In genomic region chr21:36773111-36773510, GRCh38 we compare ENCODE assay signal across 9 cellular contexts.
A peak's percentile ranks its signal among the peaks of the same experiment; 100 is the strongest.
DNase-seq lines count a peak whose midpoint lies in the region; ATAC-seq, FAIRE-seq and TF ChIP-seq lines count a peak whose summit lies in the region.
"Had no signal": no experiment of that assay in that cellular context is flagged by ENCODE, and none has a peak within 500 bp of the region (broad histone marks: within the 10 kb centered on the region; RNA-seq: fewer than 3 reads in every experiment).

No MANE protein-coding gene starts in this region.

- peak; percentile 85 for DNase-seq in Daoy (ENCODE audit: low read depth)
- DNase-seq in NCI-H774 (lab: John Stamatoyannopoulos, UW) = peak; percentile 23
- DNase-seq in fibroblast of gingiva (ENCODE audit: low read depth) = peak; percentile 83
- DNase-seq in pancreas = peak; percentile 92 to 98 (median 96)
- DNase-seq in CD4-positive, alpha-beta T cell = no peak
- DNase-seq in natural killer cell = no peak
- DNase-seq in iPS-NIHi11 (ENCODE audit: low spot score) = no peak
- DNase-seq in kidney glomerular epithelial cell (lab: John Stamatoyannopoulos, UW) = no peak
- DNase-seq: activated naive CD4-positive, alpha-beta T cell treated with anti-CD3 and anti-CD28 coated beads for 36 hours had no signal

- H3K27ac Mint-ChIP-seq in CD4-positive, alpha-beta T cell = no peak overlapping the region
- H3K27ac Mint-ChIP-seq in natural killer cell = no peak overlapping the region
- H3K27ac Mint-ChIP-seq: activated naive CD4-positive, alpha-beta T cell treated with anti-CD3 and anti-CD28 coated beads for 36 hours had no signal

- CTCF ChIA-PET in CD4-positive, alpha-beta T cell (lab: Charles Lee) = no interaction called here

- H3K4me3 Mint-ChIP-seq in CD4-positive, alpha-beta T cell = no peak overlapping the region
- no peak overlapping the region for H3K4me3 Mint-ChIP-seq in natural killer cell
- H3K4me3 Mint-ChIP-seq: activated naive CD4-positive, alpha-beta T cell treated with anti-CD3 and anti-CD28 coated beads for 36 hours had no signal

- peak overlapping the region in 2 of 4 donors; percentile 26 to 55 for H3K27ac ChIP-seq in pancreas
- no peak overlapping the region for H3K27ac ChIP-seq in CD4-positive, alpha-beta T cell (ENCODE audit: low read depth, low read length)

- peaks cover 5 to 28% (median 13%) of the 10 kb centered on the region in 3 donors for H3K4me1 ChIP-seq in pancreas

- no peaks in the 10 kb centered on the region for H3K36me3 ChIP-seq in pancreas

- TF ChIP-seq CTCF in pancreas (IDR thresholded peaks at IDR 0.05) = no peak
- no peak for TF ChIP-seq CTCF in CD4-positive, alpha-beta T cell (IDR thresholded peaks at IDR 0.05)
- no peak for TF ChIP-seq CTCF in natural killer cell (IDR thresholded peaks at IDR 0.05)

- intact Hi-C loops in pancreas (cut with DNase I) = no loop called here
- intact Hi-C loops in CD4-positive, alpha-beta T cell (cut with DNase I, micrococcal nuclease) = no loop called here
- intact Hi-C loops in natural killer cell (cut with micrococcal nuclease) = no loop called here

- H3K36me3 Mint-ChIP-seq in CD4-positive, alpha-beta T cell (ENCODE audit: low read depth) = no peaks in the 10 kb centered on the region
- no peaks in the 10 kb centered on the region for H3K36me3 Mint-ChIP-seq in natural killer cell

- H3K4me1 Mint-ChIP-seq in CD4-positive, alpha-beta T cell (ENCODE audit: low read depth) = no peaks in the 10 kb centered on the region
- H3K4me1 Mint-ChIP-seq in natural killer cell = peaks cover 9 to 10% of the 10 kb centered on the region in 2 donors

- 4 to 13% methylated on average over 5 of the region's 5 CpGs for WGBS in pancreas, 2 donors

- no peak for FAIRE-seq in pancreas (lab: Jason Lieb, UNC)

- H3K9me3 ChIP-seq in pancreas = no peaks in the 10 kb centered on the region
- H3K9me3 ChIP-seq in CD4-positive, alpha-beta T cell (ENCODE audit: control insufficient read depth, low read length) = no peaks in the 10 kb centered on the region

- H3K9me3 Mint-ChIP-seq in CD4-positive, alpha-beta T cell = no peaks in the 10 kb centered on the region
- H3K9me3 Mint-ChIP-seq in natural killer cell = no peaks in the 10 kb centered on the region
- H3K9me3 Mint-ChIP-seq: activated naive CD4-positive, alpha-beta T cell treated with anti-CD3 and anti-CD28 coated beads for 36 hours had no signal

- H3K4me3 ChIP-seq in pancreas = no peak overlapping the region

- no peaks in the 10 kb centered on the region for H3K27me3 ChIP-seq in pancreas
- H3K27me3 ChIP-seq in CD4-positive, alpha-beta T cell (ENCODE audit: control insufficient read depth, insufficient read depth, low read length) = no peaks in the 10 kb centered on the region

- POLR2A ChIA-PET in CD4-positive, alpha-beta T cell (lab: Charles Lee) = no interaction called here

- peak; percentile 95 to 98 (median 97) for ATAC-seq in pancreas
- ATAC-seq in CD4-positive, alpha-beta T cell (ENCODE audit: poor library complexity) = no peak
- ATAC-seq in natural killer cell = no peak

- no peaks in the 10 kb centered on the region for H3K27me3 Mint-ChIP-seq in CD4-positive, alpha-beta T cell
- H3K27me3 Mint-ChIP-seq in natural killer cell (ENCODE audit: low read depth in 2 of 2) = no peaks in the 10 kb centered on the region

Comparison
In these comparisons a context has a peak if more than half of its experiments do, and no peak if none do; other contexts are left out.
1. DNase-seq: peak in Daoy (single experiment), NCI-H774 (single experiment), fibroblast of gingiva (single experiment) and pancreas (6 of 6); none in CD4-positive, alpha-beta T cell (0 of 10), natural killer cell (single experiment), iPS-NIHi11 (single experiment) and kidney glomerular epithelial cell (single experiment).
2. ATAC-seq: peak in pancreas (4 of 4); none in CD4-positive, alpha-beta T cell (single experiment) and natural killer cell (0 of 3).